ENCODE assay signal across 10 cellular contexts in genomic region chr12:50786498-50787231, GRCh38. TPM values are rescaled to one million over a fixed set of nuclear protein-coding genes. Genes with fewer than 3 reads are reported as not detected.
DNase-seq lines count a peak whose midpoint lies in the region; TF ChIP-seq lines count a peak whose summit lies in the region.
"Had no signal": no experiment of that assay in that cellular context is flagged by ENCODE, and none has a peak within 500 bp of the region (broad histone marks: within the 10 kb centered on the region; RNA-seq: fewer than 3 reads in every experiment).

No MANE protein-coding gene starts in this region.

- TSS peak; percentile 98 for BruUV-seq in PC-9 (replicated peaks; lab: Mats Ljungman, UMichigan)

- H3K36me3 Mint-ChIP-seq in activated CD4-positive, alpha-beta T cell treated with anti-CD3 and anti-CD28 coated beads, Interleukin-2, amount 10 ng/mL, durations not matched to agents 7 days and 5 days (ENCODE audit: low read depth) = peaks cover 50% of the 10 kb centered on the region

- H3F3A ChIP-seq in PC-9 (ENCODE audit: insufficient read depth, low read depth) = peaks cover 29% of the 10 kb centered on the region

- peaks cover 7% of the 10 kb centered on the region; the same call in 1 of the 2 replicates for H3K36me3 ChIP-seq in PC-9 (ENCODE audit: low read depth)

- TF ChIP-seq CTCF in PC-9 (conservative IDR thresholded peaks at IDR 0.05) = no peak

- H3K4me2 ChIP-seq in PC-9 = peak overlapping the region; percentile 65

- peak overlapping the region; percentile 90 for H3K27ac ChIP-seq in PC-9

- H3K9me2 ChIP-seq in PC-9 (ENCODE audit: insufficient read depth) = no peaks in the 10 kb centered on the region

- CTCF ChIA-PET in PC-9 (lab: Charles Lee) = interaction anchor here (0.5 to 1.4 kb wide), 4 partner anchors 21 to 431 kb away, joined by 3 to 12 read pairs (median 6); no protein-coding TSS in a partner anchor
- CTCF ChIA-PET in activated CD4-positive, alpha-beta T cell treated with anti-CD3 and anti-CD28 coated beads, Interleukin-2, amount 10 ng/mL, durations not matched to agents 7 days and 5 days (lab: Charles Lee) = interaction anchor here (0.6 to 2.3 kb wide), 3 partner anchors 9 to 555 kb away, joined by 3 to 7 read pairs (median 4); no protein-coding TSS in a partner anchor

- H3K9me3 Mint-ChIP-seq in activated CD4-positive, alpha-beta T cell treated with anti-CD3 and anti-CD28 coated beads, Interleukin-2, amount 10 ng/mL, durations not matched to agents 7 days and 5 days = peaks cover 14% of the 10 kb centered on the region

- intact Hi-C loops in PC-9 (cut with micrococcal nuclease; ENCODE audit: unreplicated experiment) = loop anchor here (1.0 to 2.0 kb wide), 2 partner anchors 22 to 238 kb away; partner anchors contain the start of gene ATF1

- H3K4me1 Mint-ChIP-seq in activated CD4-positive, alpha-beta T cell treated with anti-CD3 and anti-CD28 coated beads, Interleukin-2, amount 10 ng/mL, durations not matched to agents 7 days and 5 days = peaks cover 11% of the 10 kb centered on the region

- DNase-seq in EH (ENCODE audit: low read depth) (peak; percentile 94), PC-9 (peak; percentile 73 to 99), fibroblast of gingiva (ENCODE audit: low read depth) (peak; percentile 93), pulmonary artery endothelial cell (ENCODE audit: low read depth, low spot score) (peak; percentile 76), NK-92 (lab: John Stamatoyannopoulos, UW; ENCODE audit: unreplicated experiment) (no peak)
- DNase-seq in stimulated activated CD4-positive, alpha-beta T cell treated with anti-CD3 and anti-CD28 coated beads, Interleukin-2, amount 100 ng/mL, for 48 hours = no peak
- no peak for DNase-seq in NK-92 treated with Interleukin-12 subunit alpha and Interleukin-12 subunit beta, amount 100 ng/mL, for 24 hours (lab: John Stamatoyannopoulos, UW)
- no peak for DNase-seq in activated CD4-positive, alpha-beta T cell treated with anti-CD3 and anti-CD28 coated beads, Interleukin-2, amount 10 ng/mL, durations not matched to agents 7 days and 5 days
- DNase-seq: NCI-H446 treated with DMSO at 0.1 percent for 48 hours; stimulated activated CD4-positive, alpha-beta T cell treated with anti-CD3 and anti-CD28 coated beads, Interleukin-4, amount 100 ng/mL, for 4 hours had no signal

- no peak overlapping the region for H3K27ac Mint-ChIP-seq in activated CD4-positive, alpha-beta T cell treated with anti-CD3 and anti-CD28 coated beads, Interleukin-2, amount 10 ng/mL, durations not matched to agents 7 days and 5 days

- no peaks in the 10 kb centered on the region for H3K27me3 Mint-ChIP-seq in activated CD4-positive, alpha-beta T cell treated with anti-CD3 and anti-CD28 coated beads, Interleukin-2, amount 10 ng/mL, durations not matched to agents 7 days and 5 days

- peaks cover 46% of the 10 kb centered on the region for H3K79me2 ChIP-seq in PC-9 (ENCODE audit: low read depth)

- H3K27me3 ChIP-seq in PC-9 (ENCODE audit: insufficient read depth, low read depth) = no peaks in the 10 kb centered on the region

- H3K4me1 ChIP-seq in PC-9 (replicated peaks; ENCODE audit: insufficient read depth) = peaks cover 40% of the 10 kb centered on the region

- H3K4me3 ChIP-seq in PC-9 = no peak overlapping the region

- H3K9me3 ChIP-seq in PC-9 (ENCODE audit: insufficient read depth, low read depth) = no peaks in the 10 kb centered on the region

- H2AFZ ChIP-seq in PC-9 = no peak overlapping the region

- POLR2A ChIA-PET in PC-9 (lab: Charles Lee; ENCODE audit: unreplicated experiment) = interaction anchor here (0.5 to 1.0 kb wide), 5 partner anchors 8 to 521 kb away, joined by 3 to 11 read pairs (median 7); partner anchors contain the start of gene ATF1
- POLR2A ChIA-PET in activated CD4-positive, alpha-beta T cell treated with anti-CD3 and anti-CD28 coated beads, Interleukin-2, amount 10 ng/mL, durations not matched to agents 7 days and 5 days (lab: Charles Lee) = no interaction called here

- no peaks in the 10 kb centered on the region for H4K20me1 ChIP-seq in PC-9 (ENCODE audit: insufficient read depth)

- no peak overlapping the region for H3K4me3 Mint-ChIP-seq in activated CD4-positive, alpha-beta T cell treated with anti-CD3 and anti-CD28 coated beads, Interleukin-2, amount 10 ng/mL, durations not matched to agents 7 days and 5 days

RNA-seq across cellular contexts. Expression of gene ATF1, which starts 22.8 kb away (rescaled TPM):
- total RNA-seq in PC-9 (2021) = 29.8 and 37.9 TPM in 2 replicates
- 20.2 and 25.3 TPM in 2 replicates for total RNA-seq in pulmonary artery endothelial cell
- total RNA-seq in activated CD4-positive, alpha-beta T cell treated with anti-CD3 and anti-CD28 coated beads, Interleukin-2, amount 10 ng/mL, durations not matched to agents 7 days and 5 days = 10 to 100 TPM; 42.4 to 51.3 TPM

RNA-seq across cellular contexts. Expression of gene TMPRSS12, which starts 56.1 kb away (rescaled TPM):
- total RNA-seq in PC-9 (2021) = not detected in 2 replicates
- not detected in 2 replicates for total RNA-seq in pulmonary artery endothelial cell
- not detected for total RNA-seq in activated CD4-positive, alpha-beta T cell treated with anti-CD3 and anti-CD28 coated beads, Interleukin-2, amount 10 ng/mL, durations not matched to agents 7 days and 5 days

Comparison
In these comparisons a context has a peak if more than half of its experiments do, and no peak if none do; other contexts are left out.
1. DNase-seq: peak in EH (single experiment), PC-9 (2 of 2), fibroblast of gingiva (single experiment) and pulmonary artery endothelial cell (single experiment); none in stimulated activated CD4-positive, alpha-beta T cell treated with anti-CD3 and anti-CD28 coated beads, Interleukin-2, amount 100 ng/mL, for 48 hours (0 of 2), NK-92 treated with Interleukin-12 subunit alpha and Interleukin-12 subunit beta, amount 100 ng/mL, for 24 hours (single experiment), NK-92 (single experiment) and activated CD4-positive, alpha-beta T cell treated with anti-CD3 and anti-CD28 coated beads, Interleukin-2, amount 10 ng/mL, durations not matched to agents 7 days and 5 days (single experiment).